Comparison of ENCODE assay signal across 1 cellular context in the genomic region with DNA sequence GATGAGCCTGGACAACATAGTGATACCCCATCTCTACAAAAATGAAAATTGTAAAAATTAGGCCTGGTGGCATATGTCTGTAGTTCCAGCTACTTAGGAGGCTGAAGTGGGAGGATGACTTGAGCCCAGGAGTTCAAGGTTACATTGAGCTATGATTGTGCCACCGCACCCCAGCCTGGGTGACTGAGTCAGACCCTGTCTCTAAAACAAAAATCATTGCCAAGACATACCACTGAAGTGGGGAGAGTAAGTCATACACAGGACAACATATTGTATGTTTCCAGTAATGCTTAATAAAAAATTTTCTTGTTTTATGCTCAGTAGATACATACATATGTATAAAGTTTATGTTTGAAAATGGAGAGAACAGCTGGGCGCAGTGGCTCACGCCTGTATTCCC.
TF ChIP-seq lines count a peak whose summit lies in the region.

No MANE protein-coding gene starts in this region.

TF ChIP-seq in IMR-90, 13 proteins besides CTCF, POLR2A, EP300 and RAD21:
- TF ChIP-seq BHLHE40 (IDR thresholded peaks at IDR 0.05; ENCODE audit: low read depth, low read length), result no peak
- peak; percentile 23; the same call in 1 of the 2 replicates for TF ChIP-seq CEBPB (IDR thresholded peaks at IDR 0.05; ENCODE audit: low read depth, low read length)
